1 cellular context compared by ENCODE assay signal in genomic region chr2:172439911-172440310, GRCh38.
TF ChIP-seq lines count a peak whose summit lies in the region.

No MANE protein-coding gene starts in this region.

TF ChIP-seq in GM23338, 12 proteins besides CTCF, POLR2A, EP300 and RAD21:
- no peak for TF ChIP-seq POLR2AphosphoS5 (IDR thresholded peaks at IDR 0.05; ENCODE audit: low read depth)
- no peak for TF ChIP-seq EZH2phosphoT487 (IDR thresholded peaks at IDR 0.05; ENCODE audit: unreplicated experiment)
- no peak for TF ChIP-seq ZNF462 (CRISPR knock-in tag; IDR thresholded peaks at IDR 0.05)
- no peak for TF ChIP-seq REST (IDR thresholded peaks at IDR 0.05; ENCODE audit: unreplicated experiment)
- TF ChIP-seq ZNF114 (CRISPR knock-in tag; IDR thresholded peaks at IDR 0.05): no peak
